16 cellular contexts compared by ENCODE assay signal in genomic region chr3:120524171-120524923, GRCh38.
A peak's percentile ranks its signal among the peaks of the same experiment; 100 is the strongest.
DNase-seq lines count a peak whose midpoint lies in the region; ATAC-seq and TF ChIP-seq lines count a peak whose summit lies in the region.
"Had no signal": no experiment of that assay in that cellular context is flagged by ENCODE, and none has a peak within 500 bp of the region (broad histone marks: within the 10 kb centered on the region; RNA-seq: fewer than 3 reads in every experiment).

No MANE protein-coding gene starts in this region.

- peaks cover 14% of the 10 kb centered on the region for H3K4me1 ChIP-seq in GM23248 (ENCODE audit: insufficient read depth)

- H3K9me3 ChIP-seq in GM23248 (ENCODE audit: low read depth): no peaks in the 10 kb centered on the region
- H3K9me3 ChIP-seq: adrenal gland, thoracic aorta had no signal

- TF ChIP-seq CTCF in fibroblast of mammary gland (conservative IDR thresholded peaks at IDR 0.05; ENCODE audit: control insufficient read depth, insufficient read depth, low read depth, low read length) (no peak), lower leg skin (IDR thresholded peaks at IDR 0.05) (no peak)

- peaks cover 3% of the 10 kb centered on the region for H3K27me3 Mint-ChIP-seq in activated T-helper 1 cell treated with anti-CD3 and anti-CD28 coated beads, Interleukin-12 subunit alpha, Interleukin-12 subunit beta, Interleukin-2, Interleukin-4 antibody, amounts not matched to agents 30 ng/mL and 10 ng/mL and 1 ng/mL, durations not matched to agents 14 hours and 24 hours and 36 hours (ENCODE audit: insufficient read depth)

- H3K9me2 ChIP-seq in GM23248 (ENCODE audit: insufficient read depth): no peaks in the 10 kb centered on the region

- no peak overlapping the region for H2AFZ ChIP-seq in GM23248

- H3K27ac Mint-ChIP-seq in activated T-helper 1 cell treated with anti-CD3 and anti-CD28 coated beads, Interleukin-12 subunit alpha, Interleukin-12 subunit beta, Interleukin-2, Interleukin-4 antibody, amounts not matched to agents 30 ng/mL and 10 ng/mL and 1 ng/mL, durations not matched to agents 14 hours and 24 hours and 36 hours: peak overlapping the region; percentile 30

- TF ChIP-seq POLR2A in lower leg skin (IDR thresholded peaks at IDR 0.05): no peak

- H4K20me1 ChIP-seq in GM23248 (ENCODE audit: insufficient read depth): no peaks in the 10 kb centered on the region

- peak; percentile 54 for DNase-seq in A172 (ENCODE audit: low spot score)
- DNase-seq in GM23248: peak; percentile 66
- DNase-seq in activated T-helper 1 cell treated with anti-CD3 and anti-CD28 coated beads, Interleukin-12 subunit alpha, Interleukin-12 subunit beta, Interleukin-2, Interleukin-4 antibody, amounts not matched to agents 30 ng/mL and 10 ng/mL and 1 ng/mL, durations not matched to agents 14 hours and 24 hours and 36 hours (ENCODE audit: low spot score): no peak
- DNase-seq in fibroblast of mammary gland (ENCODE audit: low read depth): peak; percentile 73
- no peak for DNase-seq in left lobe of liver (ENCODE audit: low spot score)
- no peak for DNase-seq in SKM-1 treated with dmso at 0.1 percent for 144 hours (lab: John Stamatoyannopoulos, UW; ENCODE audit: unreplicated experiment)
- no peak for DNase-seq in lower leg skin (ENCODE audit: low spot score in 2 of 2)
- DNase-seq: activated CD4-positive, CD25-positive, alpha-beta regulatory T cell; activated T-cell treated with anti-CD3 and anti-CD28 coated beads, Interleukin-2, amount 50 U/mL, for 1 hour; adrenal gland; dorsolateral prefrontal cortex; kidney; NCI-H1092 treated with DMSO at 0.1 percent for 48 hours; NCI-H2227 treated with DMSO at 0.1 percent for 48 hours had no signal

- peak overlapping the region; percentile 14 for H3K4me2 ChIP-seq in GM23248 (ENCODE audit: unreplicated experiment)

- peaks cover 23% of the 10 kb centered on the region for H3K4me1 Mint-ChIP-seq in activated T-helper 1 cell treated with anti-CD3 and anti-CD28 coated beads, Interleukin-12 subunit alpha, Interleukin-12 subunit beta, Interleukin-2, Interleukin-4 antibody, amounts not matched to agents 30 ng/mL and 10 ng/mL and 1 ng/mL, durations not matched to agents 14 hours and 24 hours and 36 hours (ENCODE audit: low read depth)

- no peaks in the 10 kb centered on the region for H3K79me2 ChIP-seq in GM23248 (ENCODE audit: insufficient read depth)

- no peaks in the 10 kb centered on the region for H3K36me3 ChIP-seq in GM23248 (ENCODE audit: low read depth)
- H3K36me3 ChIP-seq: adrenal gland, thoracic aorta had no signal

- no peaks in the 10 kb centered on the region for H3K9me3 Mint-ChIP-seq in activated T-helper 1 cell treated with anti-CD3 and anti-CD28 coated beads, Interleukin-12 subunit alpha, Interleukin-12 subunit beta, Interleukin-2, Interleukin-4 antibody, amounts not matched to agents 30 ng/mL and 10 ng/mL and 1 ng/mL, durations not matched to agents 14 hours and 24 hours and 36 hours

- H3K27me3 ChIP-seq in GM23248 (replicated peaks; ENCODE audit: insufficient read depth): no peaks in the 10 kb centered on the region; the same call in 1 of the 2 replicates
- H3K27me3 ChIP-seq: adrenal gland, dorsolateral prefrontal cortex had no signal

- ATAC-seq in left lobe of liver (no peak), GM21390 (IDR thresholded peaks at IDR 0.05; ENCODE audit: unreplicated experiment) (no peak)

- no peak overlapping the region for H3K4me3 ChIP-seq in GM23248
- no peak overlapping the region for H3K4me3 ChIP-seq in fibroblast of mammary gland (ENCODE audit: control insufficient read depth, low read depth, low read length)
- no peak overlapping the region for H3K4me3 ChIP-seq in lower leg skin (ENCODE audit: low read depth, poor library complexity, severe bottlenecking)
- H3K4me3 ChIP-seq: adrenal gland, dorsolateral prefrontal cortex, thoracic aorta had no signal

- 0 out of 2 replicates have a peak, but pooled peaks cover 3% of the 10 kb centered on the region for H3F3A ChIP-seq in GM23248 (ENCODE audit: insufficient read depth)

- H3K27ac ChIP-seq in GM23248: no peak overlapping the region
- H3K27ac ChIP-seq: adrenal gland, dorsolateral prefrontal cortex, thoracic aorta had no signal

- no peak overlapping the region for H3K4me3 Mint-ChIP-seq in activated T-helper 1 cell treated with anti-CD3 and anti-CD28 coated beads, Interleukin-12 subunit alpha, Interleukin-12 subunit beta, Interleukin-2, Interleukin-4 antibody, amounts not matched to agents 30 ng/mL and 10 ng/mL and 1 ng/mL, durations not matched to agents 14 hours and 24 hours and 36 hours

- H3K36me3 Mint-ChIP-seq in activated T-helper 1 cell treated with anti-CD3 and anti-CD28 coated beads, Interleukin-12 subunit alpha, Interleukin-12 subunit beta, Interleukin-2, Interleukin-4 antibody, amounts not matched to agents 30 ng/mL and 10 ng/mL and 1 ng/mL, durations not matched to agents 14 hours and 24 hours and 36 hours (ENCODE audit: low read depth): no peaks in the 10 kb centered on the region

- no peak overlapping the region for H3K9ac ChIP-seq in GM23248

- intact Hi-C loops in activated T-helper 1 cell treated with anti-CD3 and anti-CD28 coated beads, Interleukin-12 subunit alpha, Interleukin-12 subunit beta, Interleukin-2, Interleukin-4 antibody, amounts not matched to agents 30 ng/mL and 10 ng/mL and 1 ng/mL, durations not matched to agents 14 hours and 24 hours and 36 hours (cut with micrococcal nuclease): loop anchor here (5.0 kb wide), 1 partner anchor 187 kb away; no protein-coding TSS in a partner anchor
- intact Hi-C loops in lower leg skin (cut with DNase I; ENCODE audit: low total_unique reads): no loop called here

- in situ Hi-C loops in GM23248 (cut with MboI): no loop called here

- 60 to 64% methylated on average over 5 of the region's 5 CpGs for WGBS in GM23248 (ENCODE audit: low coverage in 1 of 2, low lambda C conversion rate in 2 of 2, missing lambda C conversion rate in 2 of 2), 2 experiments
- 69 to 76% methylated on average over 5 of the region's 5 CpGs for WGBS in lower leg skin, 2 donors

Comparison
In these comparisons a context has a peak if more than half of its experiments do, and no peak if none do; other contexts are left out.
1. DNase-seq: peak in A172 (single experiment), GM23248 (single experiment) and fibroblast of mammary gland (single experiment); none in activated T-helper 1 cell treated with anti-CD3 and anti-CD28 coated beads, Interleukin-12 subunit alpha, Interleukin-12 subunit beta, Interleukin-2, Interleukin-4 antibody, amounts not matched to agents 30 ng/mL and 10 ng/mL and 1 ng/mL, durations not matched to agents 14 hours and 24 hours and 36 hours (single experiment), left lobe of liver (single experiment), SKM-1 treated with dmso at 0.1 percent for 144 hours (single experiment) and lower leg skin (0 of 2).